ENCODE assay signal across 1 cellular context in genomic region chr15:45200799-45201556, GRCh38.
A peak's percentile ranks its signal among the peaks of the same experiment; 100 is the strongest.
TF ChIP-seq lines count a peak whose summit lies in the region.

No MANE protein-coding gene starts in this region.

TF ChIP-seq in H1, 55 proteins besides CTCF, POLR2A, EP300 and RAD21 (continued from another document):
- TF ChIP-seq CHD7 (IDR thresholded peaks at IDR 0.05; ENCODE audit: insufficient replicate concordance, low read length) (no peak), JUND (IDR thresholded peaks at IDR 0.05; ENCODE audit: low read length) (no peak), POLR2AphosphoS5 (IDR thresholded peaks at IDR 0.05; ENCODE audit: low read depth, low read length) (peak; percentile 20; the same call in 1 of the 2 replicates), KDM4A (IDR thresholded peaks at IDR 0.05; ENCODE audit: low read depth, low read length, severe bottlenecking) (peak; percentile 87), ASH2L (IDR thresholded peaks at IDR 0.05; ENCODE audit: low read length) (peak; percentile 99), TCF12 (IDR thresholded peaks at IDR 0.05; ENCODE audit: low read depth, low read length) (no peak), POU5F1 (IDR thresholded peaks at IDR 0.05; ENCODE audit: low read depth, low read length) (0 out of 2 replicates have a peak, but pooled peaks have one; percentile 10), YY1 (IDR thresholded peaks at IDR 0.05; ENCODE audit: low read depth, low read length) (peak; percentile 90), ZNF274 (IDR thresholded peaks at IDR 0.05; ENCODE audit: borderline replicate concordance, extremely low read depth, low read length) (no peak), SIRT6 (IDR thresholded peaks at IDR 0.05; ENCODE audit: low read length) (no peak), TBP (IDR thresholded peaks at IDR 0.05; ENCODE audit: low read depth, low read length) (peak; percentile 99), CREB1 (IDR thresholded peaks at IDR 0.05) (peak; percentile 28; the same call in 1 of the 2 replicates), NRF1 (IDR thresholded peaks at IDR 0.05; ENCODE audit: low read depth, low read length) (peak; percentile 33; the same call in 1 of the 2 replicates), MAFK (IDR thresholded peaks at IDR 0.05; ENCODE audit: low read depth, low read length) (peak; percentile 68; the same call in 1 of the 2 replicates), RBBP5 (IDR thresholded peaks at IDR 0.05; ENCODE audit: borderline replicate concordance, low read depth, low read length) (peak; percentile 98), CEBPB (IDR thresholded peaks at IDR 0.05; ENCODE audit: low read depth, low read length) (0 out of 2 replicates have a peak, but pooled peaks have one; percentile 40), ATF2 (IDR thresholded peaks at IDR 0.05; ENCODE audit: low read length) (peak; percentile 58), CHD2 (IDR thresholded peaks at IDR 0.05; ENCODE audit: low read length) (no peak), TAF7 (optimal IDR thresholded peaks at IDR 0.05; ENCODE audit: borderline replicate concordance, low read depth, low read length) (peak; percentile 43), BCL11A (IDR thresholded peaks at IDR 0.05; ENCODE audit: low read depth in 2 of 2, low read length in 2 of 2) (no peak), EGR1 (IDR thresholded peaks at IDR 0.05; ENCODE audit: borderline replicate concordance, low read depth, low read length) (no peak), PHF8 (conservative IDR thresholded peaks at IDR 0.05; ENCODE audit: low read depth, low read length) (peak; percentile 59; the same call in 1 of the 2 replicates), TEAD4 (IDR thresholded peaks at IDR 0.05; ENCODE audit: low read depth, low read length) (peak; percentile 80), CTBP2 (IDR thresholded peaks at IDR 0.05; ENCODE audit: borderline replicate concordance, insufficient read depth, insufficient read length, low read length) (no peak)
